Comparison of ENCODE assay signal across 19 cellular contexts in the genomic region with DNA sequence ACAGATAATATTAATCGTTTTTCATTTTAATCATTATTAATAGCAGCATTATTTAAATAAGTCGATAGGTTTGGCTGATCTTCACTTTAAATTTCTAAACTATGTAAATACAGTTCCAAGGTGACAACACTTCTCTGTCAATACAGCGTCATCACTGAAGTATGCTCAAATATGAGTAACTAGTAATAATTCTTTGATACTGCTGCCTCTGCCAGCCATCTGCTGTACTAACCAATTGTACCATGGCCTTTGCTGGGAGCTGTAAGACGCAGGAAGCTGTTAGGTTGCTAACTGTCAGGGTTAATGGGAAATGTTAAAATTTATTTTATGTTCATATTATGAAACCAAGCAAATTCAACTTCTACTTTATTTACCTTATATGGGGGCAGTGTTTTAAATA.
DNase-seq lines count a peak whose midpoint lies in the region; ATAC-seq, FAIRE-seq and TF ChIP-seq lines count a peak whose summit lies in the region.
"Had no signal": no experiment of that assay in that cellular context is flagged by ENCODE, and none has a peak within 500 bp of the region (broad histone marks: within the 10 kb centered on the region; RNA-seq: fewer than 3 reads in every experiment).

No MANE protein-coding gene starts in this region.

- H3K9me3 ChIP-seq in PC-3 (ENCODE audit: low read length) (peaks cover 13% of the 10 kb centered on the region; the same call in 1 of the 2 replicates), mucosa of descending colon (peaks cover 3% of the 10 kb centered on the region)

- TF ChIP-seq POLR2A in H54 (IDR thresholded peaks at IDR 0.05; ENCODE audit: low read depth, low read length), result no peak

- DNase-seq in H54 (ENCODE audit: insufficient read length, low spot score) (no peak), PC-3 (peak; percentile 97), mucosa of descending colon (no peak), cerebellar nuclear complex (lab: John Stamatoyannopoulos, UW) (no peak), SKM-1 treated with dmso at 0.1 percent for 144 hours (lab: John Stamatoyannopoulos, UW; ENCODE audit: unreplicated experiment) (no peak)
- DNase-seq: ACHN; Calu3; CD4-positive, CD25-positive, alpha-beta regulatory T cell; DMS 273 treated with DMSO at 0.1 percent for 48 hours; DND-41; GDM1 had no signal

- H3K36me3 ChIP-seq in PC-3 (ENCODE audit: low read depth, low read length) (no peaks in the 10 kb centered on the region), mucosa of descending colon (ENCODE audit: low read depth) (no peaks in the 10 kb centered on the region)
- H3K36me3 ChIP-seq: BLaER1 treated with 17β-estradiol and CSF1 and Interleukin-3, amounts not matched to agents 10 nM and 100 nM had no signal

- TF ChIP-seq CTCF in PC-3 (conservative IDR thresholded peaks at IDR 0.05; ENCODE audit: low read depth, low read length), result no peak
- no peak for TF ChIP-seq CTCF in mucosa of descending colon (IDR thresholded peaks at IDR 0.05)

- peak overlapping the region; percentile 0; the same call in 1 of the 2 replicates for H3K27ac ChIP-seq in PC-3 (ENCODE audit: low read length)
- H3K27ac ChIP-seq: BLaER1 treated with 17β-estradiol and CSF1 and Interleukin-3, amounts not matched to agents 10 nM and 100 nM; KMS-11 had no signal

- no peak overlapping the region for H2AFZ ChIP-seq in PC-3 (ENCODE audit: low read length)

- ATAC-seq in PC-3 (peak; percentile 100), mucosa of descending colon (peak; percentile 58), GM18517 (IDR thresholded peaks at IDR 0.05; ENCODE audit: unreplicated experiment) (no peak)
- ATAC-seq: HCT116, HepG2 had no signal

- peak; percentile 78 for FAIRE-seq in H54 (lab: Jason Lieb, UNC)
- FAIRE-seq: GM12892, GM19239, HepG2, HTR-8/SVneo had no signal

- no peak overlapping the region for H3K9ac ChIP-seq in PC-3 (ENCODE audit: low read length)
- H3K9ac ChIP-seq: BLaER1 treated with 17β-estradiol and CSF1 and Interleukin-3, amounts not matched to agents 10 nM and 100 nM; KMS-11 had no signal

- intact Hi-C loops in PC-3 (cut with micrococcal nuclease) (loop anchor here (10.0 kb wide), 1 partner anchor 150 kb away; no protein-coding TSS in a partner anchor), mucosa of descending colon (cut with DNase I, micrococcal nuclease) (no loop called here)

- H4K20me1 ChIP-seq in PC-3 (ENCODE audit: low read length), result no peaks in the 10 kb centered on the region
- H4K20me1 ChIP-seq: BLaER1 treated with 17β-estradiol and CSF1 and Interleukin-3, amounts not matched to agents 10 nM and 100 nM had no signal

- H3K4me3 ChIP-seq in PC-3 (ENCODE audit: low read length), result no peak overlapping the region
- no peak overlapping the region for H3K4me3 ChIP-seq in mucosa of descending colon
- H3K4me3 ChIP-seq: BLaER1 treated with 17β-estradiol and CSF1 and Interleukin-3, amounts not matched to agents 10 nM and 100 nM had no signal

- no peaks in the 10 kb centered on the region for H3K79me2 ChIP-seq in PC-3 (ENCODE audit: low read length)

- CTCF ChIA-PET in PC-3 (lab: Charles Lee), result interaction anchor here (0.6 to 1.0 kb wide), 2 partner anchors 83 to 333 kb away, joined by 3 read pairs; no protein-coding TSS in a partner anchor

- H3K4me2 ChIP-seq in PC-3 (ENCODE audit: low read length), result peak overlapping the region; percentile 5; the same call in 1 of the 2 replicates
- H3K4me2 ChIP-seq: BLaER1 treated with 17β-estradiol and CSF1 and Interleukin-3, amounts not matched to agents 10 nM and 100 nM; KMS-11 had no signal

- H3K4me1 ChIP-seq in PC-3 (ENCODE audit: insufficient read depth, low read length) (peaks cover 16% of the 10 kb centered on the region), mucosa of descending colon (ENCODE audit: low read depth) (no peaks in the 10 kb centered on the region)

- POLR2A ChIA-PET in PC-3 (lab: Charles Lee; ENCODE audit: unreplicated experiment), result interaction anchor here (0.7 kb wide), 1 partner anchor 88 kb away, joined by 3 read pairs; no protein-coding TSS in a partner anchor

- H3F3A ChIP-seq in PC-3 (ENCODE audit: low read length, unreplicated experiment), result no peaks in the 10 kb centered on the region

- H3K27me3 ChIP-seq in PC-3 (ENCODE audit: low read length), result no peaks in the 10 kb centered on the region
- H3K27me3 ChIP-seq: BLaER1 treated with 17β-estradiol and CSF1 and Interleukin-3, amounts not matched to agents 10 nM and 100 nM had no signal

- H3K9me2 ChIP-seq in PC-3 (replicated peaks; ENCODE audit: low read length), result no peaks in the 10 kb centered on the region

- BruUV-seq in PC-3 (replicated peaks; lab: Mats Ljungman, UMichigan), result no TSS peak
